ENCODE assay signal across 8 cellular contexts in genomic region chr18:70491734-70492348, GRCh38.
DNase-seq lines count a peak whose midpoint lies in the region; ATAC-seq and TF ChIP-seq lines count a peak whose summit lies in the region.

No MANE protein-coding gene starts in this region.

- H3F3A ChIP-seq in GM23338 (replicated peaks; ENCODE audit: low read depth) (no peaks in the 10 kb centered on the region), SU-DHL-6 (ENCODE audit: insufficient read depth) (no peaks in the 10 kb centered on the region)

- H3K9me2 ChIP-seq in GM23338 (ENCODE audit: insufficient read depth) (no peaks in the 10 kb centered on the region), SU-DHL-6 (replicated peaks; ENCODE audit: insufficient read depth, low read length) (no peaks in the 10 kb centered on the region)

- H3K4me3 Mint-ChIP-seq in GM23338: no peak overlapping the region

- in situ Hi-C loops in astrocyte of the spinal cord (cut with HindIII; ENCODE audit: low sequenced_read_pairs): no loop called here

- H2AFZ ChIP-seq in GM23338 (no peak overlapping the region), SU-DHL-6 (ENCODE audit: low read depth, low read length, severe bottlenecking) (no peak overlapping the region)

- no peak overlapping the region for H3K9ac ChIP-seq in SU-DHL-6 (ENCODE audit: low read length)

- H3K36me3 ChIP-seq in GM23338 (ENCODE audit: insufficient read depth): no peaks in the 10 kb centered on the region
- no peaks in the 10 kb centered on the region for H3K36me3 ChIP-seq in SU-DHL-6 (ENCODE audit: low read length)

- H3K79me2 ChIP-seq in GM23338 (replicated peaks; ENCODE audit: insufficient read depth) (no peaks in the 10 kb centered on the region), SU-DHL-6 (ENCODE audit: insufficient read depth, low read length) (no peaks in the 10 kb centered on the region)

- peaks cover 7% of the 10 kb centered on the region for H3K27me3 Mint-ChIP-seq in GM23338 (ENCODE audit: insufficient read depth, low read depth, poor library complexity)

- peaks cover 10% of the 10 kb centered on the region for H3K36me3 Mint-ChIP-seq in GM23338 (ENCODE audit: low read depth)

- no peaks in the 10 kb centered on the region for H3K4me1 Mint-ChIP-seq in GM23338

- H3K4me3 ChIP-seq in GM23338: no peak overlapping the region
- no peak overlapping the region for H3K4me3 ChIP-seq in SU-DHL-6 (ENCODE audit: insufficient read depth, low read length, poor library complexity, severe bottlenecking)
- no peak overlapping the region for H3K4me3 ChIP-seq in astrocyte of the spinal cord (ENCODE audit: low read depth, low read length)

- no peaks in the 10 kb centered on the region for H3K9me3 ChIP-seq in SU-DHL-6 (ENCODE audit: insufficient read depth, low read length)

- peak; percentile 74 to 75 for TF ChIP-seq CTCF in GM23338 (conservative IDR thresholded peaks at IDR 0.05; ENCODE audit: low read depth in 2 of 2)
- TF ChIP-seq CTCF in SU-DHL-6 (IDR thresholded peaks at IDR 0.05; ENCODE audit: insufficient read depth, low read length, poor library complexity, severe bottlenecking): peak; percentile 76
- peak; percentile 84 for TF ChIP-seq CTCF in astrocyte of the spinal cord (IDR thresholded peaks at IDR 0.05; ENCODE audit: low read depth, low read length)

- H3K27ac Mint-ChIP-seq in GM23338: no peak overlapping the region

- ATAC-seq in GM23338: peak; percentile 66

- H4K20me1 ChIP-seq in GM23338 (replicated peaks; ENCODE audit: insufficient read depth): no peaks in the 10 kb centered on the region
- H4K20me1 ChIP-seq in SU-DHL-6 (ENCODE audit: low read depth, low read length): no peaks in the 10 kb centered on the region

- no peaks in the 10 kb centered on the region for H3K27me3 ChIP-seq in GM23338 (ENCODE audit: insufficient read depth)
- no peaks in the 10 kb centered on the region for H3K27me3 ChIP-seq in SU-DHL-6 (ENCODE audit: low read length)

- H3K4me1 ChIP-seq in GM23338 (ENCODE audit: insufficient read depth): no peaks in the 10 kb centered on the region

- H3K27ac ChIP-seq in GM23338 (ENCODE audit: low read depth) (no peak overlapping the region), SU-DHL-6 (ENCODE audit: low read depth, low read length) (no peak overlapping the region)

- peaks cover 67% of the 10 kb centered on the region for H3K9me3 Mint-ChIP-seq in GM23338

- peak; percentile 83 for DNase-seq in NCI-H510A treated with DMSO at 0.1 percent for 48 hours (lab: John Stamatoyannopoulos, UW)
- DNase-seq in NCI-H510A (lab: John Stamatoyannopoulos, UW): no peak
- DNase-seq in GM23338 (ENCODE audit: low spot score): peak; percentile 77
- peak; percentile 53 to 65 for DNase-seq in Kasumi-1 (lab: John Stamatoyannopoulos, UW)
- DNase-seq in astrocyte of the spinal cord (ENCODE audit: low read depth, low spot score): peak; percentile 40
- peak; percentile 34 for DNase-seq in iris pigment epithelial cell (ENCODE audit: low read depth)
- DNase-seq in stimulated activated CD4-positive, alpha-beta T cell treated with anti-CD3 and anti-CD28 coated beads, Interleukin-4, amount 100 ng/mL, for 1 hour: peak; percentile 48

- no peak overlapping the region for H3K4me2 ChIP-seq in GM23338
- no peak overlapping the region for H3K4me2 ChIP-seq in SU-DHL-6 (ENCODE audit: low read depth, low read length, poor library complexity, severe bottlenecking)

TF ChIP-seq in GM23338, 12 proteins besides CTCF, POLR2A, EP300 and RAD21:
- TF ChIP-seq ETS1 (IDR thresholded peaks at IDR 0.05) (no peak), ZNF114 (CRISPR knock-in tag; IDR thresholded peaks at IDR 0.05) (no peak), REST (IDR thresholded peaks at IDR 0.05; ENCODE audit: unreplicated experiment) (no peak), ZNF331 (CRISPR knock-in tag; IDR thresholded peaks at IDR 0.05; ENCODE audit: low read depth) (no peak), CREB1 (CRISPR knock-in tag; IDR thresholded peaks at IDR 0.05; ENCODE audit: low read depth) (no peak), NANOG (IDR thresholded peaks at IDR 0.05; ENCODE audit: borderline replicate concordance) (no peak)
